Comparison of ENCODE assay signal across 1 cellular context in genomic region chr22:45218974-45219373, GRCh38.
TF ChIP-seq lines count a peak whose summit lies in the region.

No MANE protein-coding gene starts in this region.

TF ChIP-seq in GM23338, 12 proteins besides CTCF, POLR2A, EP300 and RAD21:
- TF ChIP-seq, protein P1, sequence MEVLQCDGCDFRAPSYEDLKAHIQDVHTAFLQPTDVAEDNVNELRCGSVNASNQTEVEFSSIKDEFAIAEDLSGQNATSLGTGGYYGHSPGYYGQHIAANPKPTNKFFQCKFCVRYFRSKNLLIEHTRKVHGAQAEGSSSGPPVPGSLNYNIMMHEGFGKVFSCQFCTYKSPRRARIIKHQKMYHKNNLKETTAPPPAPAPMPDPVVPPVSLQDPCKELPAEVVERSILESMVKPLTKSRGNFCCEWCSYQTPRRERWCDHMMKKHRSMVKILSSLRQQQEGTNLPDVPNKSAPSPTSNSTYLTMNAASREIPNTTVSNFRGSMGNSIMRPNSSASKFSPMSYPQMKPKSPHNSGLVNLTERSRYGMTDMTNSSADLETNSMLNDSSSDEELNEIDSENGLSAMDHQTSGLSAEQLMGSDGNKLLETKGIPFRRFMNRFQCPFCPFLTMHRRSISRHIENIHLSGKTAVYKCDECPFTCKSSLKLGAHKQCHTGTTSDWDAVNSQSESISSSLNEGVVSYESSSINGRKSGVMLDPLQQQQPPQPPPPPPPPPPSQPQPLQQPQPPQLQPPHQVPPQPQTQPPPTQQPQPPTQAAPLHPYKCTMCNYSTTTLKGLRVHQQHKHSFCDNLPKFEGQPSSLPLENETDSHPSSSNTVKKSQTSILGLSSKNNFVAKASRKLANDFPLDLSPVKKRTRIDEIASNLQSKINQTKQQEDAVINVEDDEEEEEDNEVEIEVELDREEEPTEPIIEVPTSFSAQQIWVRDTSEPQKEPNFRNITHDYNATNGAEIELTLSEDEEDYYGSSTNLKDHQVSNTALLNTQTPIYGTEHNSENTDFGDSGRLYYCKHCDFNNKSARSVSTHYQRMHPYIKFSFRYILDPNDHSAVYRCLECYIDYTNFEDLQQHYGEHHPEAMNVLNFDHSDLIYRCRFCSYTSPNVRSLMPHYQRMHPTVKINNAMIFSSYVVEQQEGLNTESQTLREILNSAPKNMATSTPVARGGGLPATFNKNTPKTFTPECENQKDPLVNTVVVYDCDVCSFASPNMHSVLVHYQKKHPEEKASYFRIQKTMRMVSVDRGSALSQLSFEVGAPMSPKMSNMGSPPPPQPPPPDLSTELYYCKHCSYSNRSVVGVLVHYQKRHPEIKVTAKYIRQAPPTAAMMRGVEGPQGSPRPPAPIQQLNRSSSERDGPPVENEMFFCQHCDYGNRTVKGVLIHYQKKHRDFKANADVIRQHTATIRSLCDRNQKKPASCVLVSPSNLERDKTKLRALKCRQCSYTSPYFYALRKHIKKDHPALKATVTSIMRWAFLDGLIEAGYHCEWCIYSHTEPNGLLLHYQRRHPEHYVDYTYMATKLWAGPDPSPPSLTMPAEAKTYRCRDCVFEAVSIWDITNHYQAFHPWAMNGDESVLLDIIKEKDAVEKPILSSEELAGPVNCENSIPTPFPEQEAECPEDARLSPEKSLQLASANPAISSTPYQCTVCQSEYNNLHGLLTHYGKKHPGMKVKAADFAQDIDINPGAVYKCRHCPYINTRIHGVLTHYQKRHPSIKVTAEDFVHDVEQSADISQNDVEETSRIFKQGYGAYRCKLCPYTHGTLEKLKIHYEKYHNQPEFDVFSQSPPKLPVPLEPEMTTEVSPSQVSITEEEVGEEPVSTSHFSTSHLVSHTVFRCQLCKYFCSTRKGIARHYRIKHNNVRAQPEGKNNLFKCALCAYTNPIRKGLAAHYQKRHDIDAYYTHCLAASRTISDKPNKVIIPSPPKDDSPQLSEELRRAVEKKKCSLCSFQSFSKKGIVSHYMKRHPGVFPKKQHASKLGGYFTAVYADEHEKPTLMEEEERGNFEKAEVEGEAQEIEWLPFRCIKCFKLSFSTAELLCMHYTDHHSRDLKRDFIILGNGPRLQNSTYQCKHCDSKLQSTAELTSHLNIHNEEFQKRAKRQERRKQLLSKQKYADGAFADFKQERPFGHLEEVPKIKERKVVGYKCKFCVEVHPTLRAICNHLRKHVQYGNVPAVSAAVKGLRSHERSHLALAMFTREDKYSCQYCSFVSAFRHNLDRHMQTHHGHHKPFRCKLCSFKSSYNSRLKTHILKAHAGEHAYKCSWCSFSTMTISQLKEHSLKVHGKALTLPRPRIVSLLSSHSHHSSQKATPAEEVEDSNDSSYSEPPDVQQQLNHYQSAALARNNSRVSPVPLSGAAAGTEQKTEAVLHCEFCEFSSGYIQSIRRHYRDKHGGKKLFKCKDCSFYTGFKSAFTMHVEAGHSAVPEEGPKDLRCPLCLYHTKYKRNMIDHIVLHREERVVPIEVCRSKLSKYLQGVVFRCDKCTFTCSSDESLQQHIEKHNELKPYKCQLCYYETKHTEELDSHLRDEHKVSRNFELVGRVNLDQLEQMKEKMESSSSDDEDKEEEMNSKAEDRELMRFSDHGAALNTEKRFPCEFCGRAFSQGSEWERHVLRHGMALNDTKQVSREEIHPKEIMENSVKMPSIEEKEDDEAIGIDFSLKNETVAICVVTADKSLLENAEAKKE (CRISPR knock-in tag; IDR thresholded peaks at IDR 0.05), result no peak
- TF ChIP-seq, protein P2, sequence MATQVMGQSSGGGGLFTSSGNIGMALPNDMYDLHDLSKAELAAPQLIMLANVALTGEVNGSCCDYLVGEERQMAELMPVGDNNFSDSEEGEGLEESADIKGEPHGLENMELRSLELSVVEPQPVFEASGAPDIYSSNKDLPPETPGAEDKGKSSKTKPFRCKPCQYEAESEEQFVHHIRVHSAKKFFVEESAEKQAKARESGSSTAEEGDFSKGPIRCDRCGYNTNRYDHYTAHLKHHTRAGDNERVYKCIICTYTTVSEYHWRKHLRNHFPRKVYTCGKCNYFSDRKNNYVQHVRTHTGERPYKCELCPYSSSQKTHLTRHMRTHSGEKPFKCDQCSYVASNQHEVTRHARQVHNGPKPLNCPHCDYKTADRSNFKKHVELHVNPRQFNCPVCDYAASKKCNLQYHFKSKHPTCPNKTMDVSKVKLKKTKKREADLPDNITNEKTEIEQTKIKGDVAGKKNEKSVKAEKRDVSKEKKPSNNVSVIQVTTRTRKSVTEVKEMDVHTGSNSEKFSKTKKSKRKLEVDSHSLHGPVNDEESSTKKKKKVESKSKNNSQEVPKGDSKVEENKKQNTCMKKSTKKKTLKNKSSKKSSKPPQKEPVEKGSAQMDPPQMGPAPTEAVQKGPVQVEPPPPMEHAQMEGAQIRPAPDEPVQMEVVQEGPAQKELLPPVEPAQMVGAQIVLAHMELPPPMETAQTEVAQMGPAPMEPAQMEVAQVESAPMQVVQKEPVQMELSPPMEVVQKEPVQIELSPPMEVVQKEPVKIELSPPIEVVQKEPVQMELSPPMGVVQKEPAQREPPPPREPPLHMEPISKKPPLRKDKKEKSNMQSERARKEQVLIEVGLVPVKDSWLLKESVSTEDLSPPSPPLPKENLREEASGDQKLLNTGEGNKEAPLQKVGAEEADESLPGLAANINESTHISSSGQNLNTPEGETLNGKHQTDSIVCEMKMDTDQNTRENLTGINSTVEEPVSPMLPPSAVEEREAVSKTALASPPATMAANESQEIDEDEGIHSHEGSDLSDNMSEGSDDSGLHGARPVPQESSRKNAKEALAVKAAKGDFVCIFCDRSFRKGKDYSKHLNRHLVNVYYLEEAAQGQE (IDR thresholded peaks at IDR 0.05; ENCODE audit: unreplicated experiment), result no peak
- TF ChIP-seq ZNF331 (CRISPR knock-in tag; IDR thresholded peaks at IDR 0.05; ENCODE audit: low read depth), result no peak
- TF ChIP-seq CREB1 (CRISPR knock-in tag; IDR thresholded peaks at IDR 0.05; ENCODE audit: low read depth), result no peak
- TF ChIP-seq POLR2AphosphoS5 (IDR thresholded peaks at IDR 0.05; ENCODE audit: low read depth), result no peak
- TF ChIP-seq ZNF114 (CRISPR knock-in tag; IDR thresholded peaks at IDR 0.05), result no peak
- no peak for TF ChIP-seq EZH2phosphoT487 (IDR thresholded peaks at IDR 0.05; ENCODE audit: unreplicated experiment)
- no peak for TF ChIP-seq EZH2 (IDR thresholded peaks at IDR 0.05; ENCODE audit: low read depth, unreplicated experiment)
- TF ChIP-seq NANOG (IDR thresholded peaks at IDR 0.05; ENCODE audit: borderline replicate concordance), result no peak
- no peak for TF ChIP-seq STAT1 (IDR thresholded peaks at IDR 0.05; ENCODE audit: unreplicated experiment)
- TF ChIP-seq JUNB (IDR thresholded peaks at IDR 0.05; ENCODE audit: unreplicated experiment), result no peak
